Comparison of ENCODE assay signal across 11 cellular contexts in genomic region chr1:180270767-180271639, GRCh38. TPM values are rescaled to one million over a fixed set of nuclear protein-coding genes. Genes with fewer than 3 reads are reported as not detected.
DNase-seq lines count a peak whose midpoint lies in the region; ATAC-seq and TF ChIP-seq lines count a peak whose summit lies in the region.
"Had no signal": no experiment of that assay in that cellular context is flagged by ENCODE, and none has a peak within 500 bp of the region (broad histone marks: within the 10 kb centered on the region; RNA-seq: fewer than 3 reads in every experiment).

No MANE protein-coding gene starts in this region.

- TF ChIP-seq CTCF in astrocyte of the spinal cord (IDR thresholded peaks at IDR 0.05; ENCODE audit: low read depth, low read length) (no peak), kidney epithelial cell (IDR thresholded peaks at IDR 0.05; ENCODE audit: insufficient read depth, low read length, poor library complexity, severe bottlenecking) (no peak)

- in situ Hi-C loops in astrocyte of the spinal cord (cut with HindIII; ENCODE audit: low sequenced_read_pairs): no loop called here

- H3K4me3 ChIP-seq in astrocyte of the spinal cord (ENCODE audit: low read depth, low read length) (no peak overlapping the region), kidney epithelial cell (ENCODE audit: low read depth, low read length) (no peak overlapping the region)
- H3K4me3 ChIP-seq: dorsolateral prefrontal cortex, tibial nerve had no signal

- H3K36me3 Mint-ChIP-seq in activated T-cell treated with anti-CD3 and anti-CD28 coated beads, Interleukin-2, amount 50 U/mL, for 72 hours (ENCODE audit: insufficient read depth in 2 of 2): peaks cover 0 to 2% of the 10 kb centered on the region in 2 donors
- H3K36me3 Mint-ChIP-seq in stimulated activated naive B cell treated with anti-CD40 and anti-IgM and Interleukin-4, amounts not matched to agents 10 μg/mL and 1 μg/mL and 100 μg/mL, for 72 hours: peaks cover 17 to 38% of the 10 kb centered on the region in 2 donors

- DNase-seq in activated T-cell treated with anti-CD3 and anti-CD28 coated beads, Interleukin-2, amount 50 U/mL, for 48 hours: peak; percentile 13
- DNase-seq in activated T-cell treated with anti-CD3 and anti-CD28 coated beads, Interleukin-2, amount 50 U/mL, for 72 hours: no peak
- peak; percentile 73 for DNase-seq in astrocyte of the spinal cord (ENCODE audit: low read depth, low spot score)
- DNase-seq in kidney epithelial cell (ENCODE audit: low read depth): peak; percentile 31
- no peak for DNase-seq in stimulated activated naive B cell treated with anti-CD40 and anti-IgM and Interleukin-4, amounts not matched to agents 10 μg/mL and 1 μg/mL and 100 μg/mL, for 72 hours
- DNase-seq in NCI-H1417 (lab: John Stamatoyannopoulos, UW): no peak
- no peak for DNase-seq in NOMO-1 treated with dmso at 0.1 percent for 144 hours (lab: John Stamatoyannopoulos, UW; ENCODE audit: unreplicated experiment)
- DNase-seq: stimulated activated CD4-positive, alpha-beta T cell treated with anti-CD3 and anti-CD28 coated beads, Interleukin-2, amount 100 ng/mL, for 24 hours had no signal

- H3K4me3 Mint-ChIP-seq in activated T-cell treated with anti-CD3 and anti-CD28 coated beads, Interleukin-2, amount 50 U/mL, for 72 hours: no peak overlapping the region
- H3K4me3 Mint-ChIP-seq in stimulated activated naive B cell treated with anti-CD40 and anti-IgM and Interleukin-4, amounts not matched to agents 10 μg/mL and 1 μg/mL and 100 μg/mL, for 72 hours: no peak overlapping the region

- H3K27me3 Mint-ChIP-seq in activated T-cell treated with anti-CD3 and anti-CD28 coated beads, Interleukin-2, amount 50 U/mL, for 72 hours (ENCODE audit: low read depth): no peaks in the 10 kb centered on the region
- no peaks in the 10 kb centered on the region for H3K27me3 Mint-ChIP-seq in stimulated activated naive B cell treated with anti-CD40 and anti-IgM and Interleukin-4, amounts not matched to agents 10 μg/mL and 1 μg/mL and 100 μg/mL, for 72 hours

- no peaks in the 10 kb centered on the region for H3K9me3 Mint-ChIP-seq in activated T-cell treated with anti-CD3 and anti-CD28 coated beads, Interleukin-2, amount 50 U/mL, for 72 hours
- no peaks in the 10 kb centered on the region for H3K9me3 Mint-ChIP-seq in stimulated activated naive B cell treated with anti-CD40 and anti-IgM and Interleukin-4, amounts not matched to agents 10 μg/mL and 1 μg/mL and 100 μg/mL, for 72 hours

- H3K36me3 ChIP-seq in kidney epithelial cell (ENCODE audit: control insufficient read depth, insufficient read depth, low read length): no peaks in the 10 kb centered on the region

- no peak for ATAC-seq in activated T-cell treated with anti-CD3 and anti-CD28 coated beads, Interleukin-2, amount 50 U/mL, for 72 hours (replicated peaks in 1 of 2)
- ATAC-seq in stimulated activated naive B cell treated with anti-CD40 and anti-IgM and Interleukin-4, amounts not matched to agents 10 μg/mL and 1 μg/mL and 100 μg/mL, for 72 hours (replicated peaks): no peak
- ATAC-seq in HG03432 (IDR thresholded peaks at IDR 0.05; ENCODE audit: unreplicated experiment): no peak

- H3K27me3 ChIP-seq in kidney epithelial cell (ENCODE audit: control insufficient read depth, insufficient read depth, low read length): no peaks in the 10 kb centered on the region
- H3K27me3 ChIP-seq: dorsolateral prefrontal cortex, tibial nerve had no signal

- no peak overlapping the region for H3K27ac Mint-ChIP-seq in activated T-cell treated with anti-CD3 and anti-CD28 coated beads, Interleukin-2, amount 50 U/mL, for 72 hours
- peak overlapping the region; percentile 87 for H3K27ac Mint-ChIP-seq in stimulated activated naive B cell treated with anti-CD40 and anti-IgM and Interleukin-4, amounts not matched to agents 10 μg/mL and 1 μg/mL and 100 μg/mL, for 72 hours

- no peaks in the 10 kb centered on the region for H3K4me1 Mint-ChIP-seq in activated T-cell treated with anti-CD3 and anti-CD28 coated beads, Interleukin-2, amount 50 U/mL, for 72 hours (ENCODE audit: low read depth)
- no peaks in the 10 kb centered on the region for H3K4me1 Mint-ChIP-seq in stimulated activated naive B cell treated with anti-CD40 and anti-IgM and Interleukin-4, amounts not matched to agents 10 μg/mL and 1 μg/mL and 100 μg/mL, for 72 hours

RNA-seq across cellular contexts. Expression of gene LHX4, which starts 40.9 kb away (rescaled TPM):
- total RNA-seq in activated T-cell treated with anti-CD3 and anti-CD28 coated beads, Interleukin-2, amount 50 U/mL, for 72 hours: not detected
- total RNA-seq in kidney epithelial cell: under 0.01 TPM in 1 of 2 replicates, not detected in the other
- total RNA-seq: tibial nerve had no signal

Comparison
In these comparisons a context has a peak if more than half of its experiments do, and no peak if none do; other contexts are left out.
1. DNase-seq: peak in activated T-cell treated with anti-CD3 and anti-CD28 coated beads, Interleukin-2, amount 50 U/mL, for 48 hours (2 of 2), astrocyte of the spinal cord (single experiment) and kidney epithelial cell (single experiment); none in activated T-cell treated with anti-CD3 and anti-CD28 coated beads, Interleukin-2, amount 50 U/mL, for 72 hours (0 of 2), stimulated activated naive B cell treated with anti-CD40 and anti-IgM and Interleukin-4, amounts not matched to agents 10 μg/mL and 1 μg/mL and 100 μg/mL, for 72 hours (single experiment), NCI-H1417 (0 of 3) and NOMO-1 treated with dmso at 0.1 percent for 144 hours (single experiment).